Comparison of ENCODE assay signal across 23 cellular contexts in the genomic region with DNA sequence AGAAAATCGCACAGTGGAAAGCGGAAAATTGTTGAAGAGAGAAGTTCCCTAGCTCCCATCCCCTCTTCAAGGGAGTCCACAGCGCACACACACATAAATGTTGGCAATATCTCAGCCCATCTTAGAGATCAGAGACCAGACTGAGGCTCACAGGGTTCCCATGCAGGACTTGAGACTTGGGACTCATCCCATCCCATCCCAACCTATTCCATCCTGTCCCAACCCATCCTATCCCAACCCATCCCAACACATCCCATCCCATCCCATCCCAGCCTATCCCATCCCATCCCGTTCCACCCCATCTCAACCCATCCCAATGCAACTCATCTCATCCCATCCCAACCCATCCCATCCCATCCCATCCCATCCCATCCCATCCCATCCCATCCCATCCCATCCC. TPM values are rescaled to one million over a fixed set of nuclear protein-coding genes. Genes with fewer than 3 reads are reported as not detected.
DNase-seq lines count a peak whose midpoint lies in the region; ATAC-seq, FAIRE-seq and TF ChIP-seq lines count a peak whose summit lies in the region.
"Had no signal": no experiment of that assay in that cellular context is flagged by ENCODE, and none has a peak within 500 bp of the region (broad histone marks: within the 10 kb centered on the region; RNA-seq: fewer than 3 reads in every experiment).

No MANE protein-coding gene starts in this region.

- 2% methylated on average over 4 of the region's 4 CpGs for WGBS in HepG2 (ENCODE audit: low lambda C conversion rate)
- 83% methylated on average over 4 of the region's 4 CpGs for WGBS in right lobe of liver (ENCODE audit: insufficient coverage, low coverage, low lambda C conversion rate, missing lambda C conversion rate)

- peaks cover 0 to 9% of the 10 kb centered on the region in 2 experiments; a peak in 2 of 5 replicates for H3K27me3 ChIP-seq in HepG2 (ENCODE audit: control insufficient read depth in 1 of 2, insufficient read depth in 2 of 2, low read length in 2 of 2)
- no peaks in the 10 kb centered on the region for H3K27me3 ChIP-seq in right lobe of liver
- H3K27me3 ChIP-seq: BLaER1 treated with 17β-estradiol and CSF1 and Interleukin-3, amounts not matched to agents 10 nM and 100 nM had no signal

- POLR2A ChIA-PET in HepG2 (lab: Yijun Ruan, JAX) = no interaction called here

- H3K4me2 ChIP-seq in HepG2 (ENCODE audit: low read depth, low read length) = no peak overlapping the region
- H3K4me2 ChIP-seq: A549 had no signal

- TF ChIP-seq RAD21 in HepG2 (CRISPR knock-in tag; IDR thresholded peaks at IDR 0.05) = no peak

- no peak overlapping the region for H2AFZ ChIP-seq in HepG2 (ENCODE audit: low read length)

- intact Hi-C loops in HepG2 (cut with micrococcal nuclease; ENCODE audit: unreplicated experiment) (no loop called here), right lobe of liver (cut with DNase I) (no loop called here)

- CTCF ChIA-PET in HepG2 (lab: Yijun Ruan, JAX; ENCODE audit: low intra/inter-chr PET ratio, low total read pairs) = no interaction called here

- H3K27ac ChIP-seq in HepG2 (ENCODE audit: extremely low read length, insufficient read depth, low read length) = no peak overlapping the region
- H3K27ac ChIP-seq in right lobe of liver = no peak overlapping the region
- H3K27ac ChIP-seq: 22Rv1; A549; BLaER1 treated with 17β-estradiol and CSF1 and Interleukin-3, amounts not matched to agents 10 nM and 100 nM; C4-2B had no signal

- H3K9me3 ChIP-seq in HepG2 (ENCODE audit: low read length) (no peaks in the 10 kb centered on the region), right lobe of liver (no peaks in the 10 kb centered on the region)
- H3K9me3 ChIP-seq: A549; BLaER1 treated with 17β-estradiol and CSF1 and Interleukin-3, amounts not matched to agents 10 nM and 100 nM; Caco-2 had no signal

- no peaks in the 10 kb centered on the region for H3K79me2 ChIP-seq in HepG2 (ENCODE audit: insufficient read depth, low read length)

- TF ChIP-seq EP300 in HepG2 (IDR thresholded peaks at IDR 0.05; ENCODE audit: low read depth in 2 of 2, low read length in 2 of 2) = no peak
- TF ChIP-seq EP300 in HepG2 (CRISPR knock-in tag; IDR thresholded peaks at IDR 0.05; ENCODE audit: borderline replicate concordance) = no peak

- TF ChIP-seq POLR2A in HepG2 (IDR thresholded peaks at IDR 0.05; ENCODE audit: insufficient read depth in 1 of 2, low read depth in 2 of 2, low read length in 2 of 2) (no peak), right lobe of liver (IDR thresholded peaks at IDR 0.05) (no peak)

- H3K4me1 ChIP-seq in HepG2 (ENCODE audit: insufficient read depth, low read length) (no peaks in the 10 kb centered on the region), right lobe of liver (no peaks in the 10 kb centered on the region)
- H3K4me1 ChIP-seq: A549, Caco-2 had no signal

- ATAC-seq in HepG2 (no peak), right lobe of liver (no peak), GM21367 (IDR thresholded peaks at IDR 0.05; ENCODE audit: unreplicated experiment) (no peak), SK-N-SH treated with all-trans-retinoic acid at 6 μM for 48 hours (no peak)
- ATAC-seq in stimulated activated effector memory CD8-positive, alpha-beta T cell treated with anti-CD3 and anti-CD28 coated beads, Interleukin-12 subunit alpha, Interleukin-12 subunit beta, amount 100 ng/mL, for 72 hours = no peak
- ATAC-seq: A549; CD8-positive, alpha-beta T cell had no signal

- no peaks in the 10 kb centered on the region for H4K20me1 ChIP-seq in HepG2 (ENCODE audit: insufficient read depth, low read length)
- H4K20me1 ChIP-seq: BLaER1 treated with 17β-estradiol and CSF1 and Interleukin-3, amounts not matched to agents 10 nM and 100 nM had no signal

- no peaks in the 10 kb centered on the region for H3K9me3 Mint-ChIP-seq in stimulated activated effector memory CD8-positive, alpha-beta T cell treated with anti-CD3 and anti-CD28 coated beads, Interleukin-12 subunit alpha, Interleukin-12 subunit beta, amount 100 ng/mL, for 72 hours
- H3K9me3 Mint-ChIP-seq: CD4-positive, alpha-beta T cell; CD8-positive, alpha-beta T cell had no signal

- BruUV-seq in HepG2 (replicated peaks; lab: Mats Ljungman, UMichigan) = no TSS peak

- no peak for DNase-seq in HepG2 (ENCODE audit: low spot score)
- no peak for DNase-seq in right lobe of liver
- no peak for DNase-seq in stimulated activated effector memory CD8-positive, alpha-beta T cell treated with anti-CD3 and anti-CD28 coated beads, Interleukin-12 subunit alpha, Interleukin-12 subunit beta, amount 100 ng/mL, for 72 hours (ENCODE audit: low spot score in 2 of 2)
- DNase-seq: AML-193; Caco-2; Calu3; CD4-positive, alpha-beta T cell; CD8-positive, alpha-beta T cell; DMS79 treated with DMSO at 0.1 percent for 48 hours; GF-D8 had no signal

- H3K36me3 Mint-ChIP-seq in stimulated activated effector memory CD8-positive, alpha-beta T cell treated with anti-CD3 and anti-CD28 coated beads, Interleukin-12 subunit alpha, Interleukin-12 subunit beta, amount 100 ng/mL, for 72 hours = peaks cover 27% of the 10 kb centered on the region
- H3K36me3 Mint-ChIP-seq: CD8-positive, alpha-beta T cell had no signal

- H3K9ac ChIP-seq in HepG2 (ENCODE audit: insufficient read depth, low read depth, low read length) = no peak overlapping the region
- H3K9ac ChIP-seq: BLaER1 treated with 17β-estradiol and CSF1 and Interleukin-3, amounts not matched to agents 10 nM and 100 nM had no signal

- peak overlapping the region; percentile 26 for H3K27ac Mint-ChIP-seq in stimulated activated effector memory CD8-positive, alpha-beta T cell treated with anti-CD3 and anti-CD28 coated beads, Interleukin-12 subunit alpha, Interleukin-12 subunit beta, amount 100 ng/mL, for 72 hours
- H3K27ac Mint-ChIP-seq: B cell; CD4-positive, alpha-beta T cell; CD8-positive, alpha-beta T cell had no signal

- H3K4me1 Mint-ChIP-seq in stimulated activated effector memory CD8-positive, alpha-beta T cell treated with anti-CD3 and anti-CD28 coated beads, Interleukin-12 subunit alpha, Interleukin-12 subunit beta, amount 100 ng/mL, for 72 hours = peaks cover 6% of the 10 kb centered on the region
- H3K4me1 Mint-ChIP-seq: B cell had no signal

- FAIRE-seq in HepG2 (lab: Jason Lieb, UNC) = no peak
- FAIRE-seq: A549, D721Med, G401.6, GM12891, GM19239 had no signal

- H3K36me3 ChIP-seq in HepG2 (replicated peaks in 1 of 2; ENCODE audit: control insufficient read depth in 1 of 2, insufficient read depth in 2 of 2, low read length in 2 of 2) (no peaks in the 10 kb centered on the region), right lobe of liver (no peaks in the 10 kb centered on the region)
- H3K36me3 ChIP-seq: BLaER1 treated with 17β-estradiol and CSF1 and Interleukin-3, amounts not matched to agents 10 nM and 100 nM had no signal

- H3K4me3 Mint-ChIP-seq in stimulated activated effector memory CD8-positive, alpha-beta T cell treated with anti-CD3 and anti-CD28 coated beads, Interleukin-12 subunit alpha, Interleukin-12 subunit beta, amount 100 ng/mL, for 72 hours = no peak overlapping the region
- H3K4me3 Mint-ChIP-seq: B cell; CD4-positive, alpha-beta T cell; CD8-positive, alpha-beta T cell had no signal

- TF ChIP-seq CTCF in HepG2 (CRISPR knock-in tag; IDR thresholded peaks at IDR 0.05) (no peak), right lobe of liver (IDR thresholded peaks at IDR 0.05) (no peak)

- H3K4me3 ChIP-seq in HepG2 (replicated peaks in 1 of 3; ENCODE audit: insufficient read depth in 1 of 3, low read depth in 2 of 3, low read length in 3 of 3) = no peak overlapping the region
- H3K4me3 ChIP-seq in right lobe of liver = no peak overlapping the region
- H3K4me3 ChIP-seq: A549; BLaER1 treated with 17β-estradiol and CSF1 and Interleukin-3, amounts not matched to agents 10 nM and 100 nM had no signal

- in situ Hi-C loops in HepG2 (cut with HindIII; ENCODE audit: extremely low pct_ligation_motif_present, low pct_unique_long_range_greater_than_20kb) = no loop called here

TF ChIP-seq in HepG2, 621 proteins besides CTCF, POLR2A, EP300 and RAD21 (continues in another document):
- no peak for TF ChIP-seq STAT5B (CRISPR knock-in tag; IDR thresholded peaks at IDR 0.05)
- TF ChIP-seq RFX1 (IDR thresholded peaks at IDR 0.05) = no peak
- TF ChIP-seq GATA4 (IDR thresholded peaks at IDR 0.05; ENCODE audit: borderline replicate concordance, low read depth) = no peak
- no peak for TF ChIP-seq SPEN (CRISPR knock-in tag; IDR thresholded peaks at IDR 0.05; ENCODE audit: low read depth)
- peak; percentile 73 for TF ChIP-seq PCBP2 (optimal IDR thresholded peaks at IDR 0.05; ENCODE audit: low read depth, low read length, poor library complexity, severe bottlenecking)

RNA-seq across cellular contexts. Expression of a gene that starts 29.6 kb away (rescaled TPM):
- not detected in 2 replicates for total RNA-seq in HepG2 (2016; rRNA removed; fragmentation: Illumina TruSeq; extraction: Trizol)
- not detected in 2 replicates for total RNA-seq in HepG2 (2016; cell fraction: cytosol; rRNA removed; fragmentation: Illumina TruSeq; extraction: Trizol; ENCODE audit: low read depth)
- total RNA-seq in HepG2 (2016; cell fraction: insoluble cytoplasmic fraction; rRNA removed; fragmentation: Illumina TruSeq; extraction: Trizol) = not detected in 2 replicates
- total RNA-seq in HepG2 (2016; cell fraction: membrane; rRNA removed; fragmentation: Illumina TruSeq; extraction: Trizol) = not detected in 2 replicates
- not detected in 2 replicates for total RNA-seq in HepG2 (2016; cell fraction: nucleus; rRNA removed; fragmentation: Illumina TruSeq; extraction: Trizol)
- not detected in 2 replicates for polyA plus RNA-seq in HepG2 (2011; rRNA removed)
- polyA plus RNA-seq in HepG2 (2011; cell fraction: cytosol; rRNA removed) = not detected in 2 replicates
- polyA plus RNA-seq in HepG2 (2011; cell fraction: nucleus; rRNA removed) = not detected in 2 replicates
- polyA plus RNA-seq in HepG2 (2012) = not detected in 2 replicates
- polyA plus RNA-seq in HepG2 (2016; cell fraction: cytosol; fragmentation: Illumina TruSeq; extraction: Trizol; ENCODE audit: low read depth) = not detected in 2 replicates
- not detected in 2 replicates for polyA plus RNA-seq in HepG2 (2016; cell fraction: insoluble cytoplasmic fraction; fragmentation: Illumina TruSeq; extraction: Trizol; ENCODE audit: low read depth)
- polyA plus RNA-seq in HepG2 (2016; cell fraction: membrane; fragmentation: Illumina TruSeq; extraction: Trizol; ENCODE audit: low read depth) = not detected in 2 replicates
- not detected in 2 replicates for polyA plus RNA-seq in HepG2 (2016; cell fraction: nucleus; fragmentation: Illumina TruSeq; extraction: Trizol; ENCODE audit: insufficient read depth, low read depth)
- polyA minus RNA-seq in HepG2 (2011; rRNA and poly(A)+ RNA removed; ENCODE audit: low replicate concordance) = not detected in 2 replicates
- not detected in 2 replicates for polyA minus RNA-seq in HepG2 (2011; cell fraction: cytosol; rRNA and poly(A)+ RNA removed)
- polyA minus RNA-seq in HepG2 (2011; cell fraction: nucleus; rRNA and poly(A)+ RNA removed) = not detected in 2 replicates
- total RNA-seq in right lobe of liver = under 1 TPM in 1 of 6 experiments, not detected in 5; 0.33 TPM
- total RNA-seq: A172; B cell; Caco-2; Calu3; CD4-positive, alpha-beta T cell; CD8-positive, alpha-beta T cell had no signal
- polyA plus RNA-seq: A549, BJ had no signal
